13 cellular contexts compared by ENCODE assay signal in the genomic region with DNA sequence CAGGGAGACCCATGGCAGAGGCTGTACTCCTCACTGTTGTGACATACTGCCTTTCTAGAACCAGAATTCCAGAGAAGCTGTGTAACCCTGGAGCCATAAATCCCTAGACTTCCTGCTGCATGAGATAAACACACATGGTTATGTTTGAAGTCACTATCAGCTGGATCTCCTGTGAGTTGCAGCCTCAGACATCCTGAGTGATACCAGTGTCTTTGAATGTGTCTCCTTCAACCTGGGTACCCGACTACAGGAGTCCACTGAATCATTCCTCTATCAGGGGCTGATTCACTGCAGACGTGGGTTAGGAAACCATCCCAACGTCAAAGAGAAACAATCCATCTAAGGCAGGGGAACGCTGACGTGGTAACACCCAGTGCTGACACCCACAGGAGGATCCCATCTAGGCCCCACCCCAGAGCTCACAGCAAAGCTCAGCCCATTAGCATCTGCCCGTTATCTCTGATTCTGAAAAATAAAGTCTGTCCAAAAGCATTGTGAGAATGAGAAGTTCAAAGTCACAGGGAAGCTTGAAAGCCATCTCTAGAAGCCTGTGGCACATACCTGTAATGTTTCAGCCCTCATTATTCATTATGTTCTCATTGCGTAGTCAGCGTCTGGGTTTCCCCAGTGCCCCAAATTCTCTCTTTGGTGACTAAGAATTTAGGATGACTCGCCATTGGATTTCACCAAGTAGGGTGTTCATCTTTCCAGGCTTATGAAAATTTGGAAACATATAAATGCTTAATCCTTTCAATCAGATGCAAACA. TPM values are rescaled to one million over a fixed set of nuclear protein-coding genes. Genes with fewer than 3 reads are reported as not detected.
A peak's percentile ranks its signal among the peaks of the same experiment; 100 is the strongest.
DNase-seq lines count a peak whose midpoint lies in the region; ATAC-seq and TF ChIP-seq lines count a peak whose summit lies in the region.
"Had no signal": no experiment of that assay in that cellular context is flagged by ENCODE, and none has a peak within 500 bp of the region (broad histone marks: within the 10 kb centered on the region; RNA-seq: fewer than 3 reads in every experiment).

No MANE protein-coding gene starts in this region.

- H3K27me3 ChIP-seq in Karpas-422 (ENCODE audit: low read length), result 0 out of 2 replicates have a peak, but pooled peaks cover 2% of the 10 kb centered on the region
- H3K27me3 ChIP-seq: dorsolateral prefrontal cortex had no signal

- H3K4me1 ChIP-seq in Karpas-422 (ENCODE audit: low read length), result no peaks in the 10 kb centered on the region

- no peak for TF ChIP-seq CTCF in fibroblast of villous mesenchyme (IDR thresholded peaks at IDR 0.05; ENCODE audit: insufficient read depth, low read depth, low read length)
- no peak for TF ChIP-seq CTCF in GM13976 (IDR thresholded peaks at IDR 0.05; ENCODE audit: borderline replicate concordance, control extremely low read depth, extremely low read depth, insufficient read depth, missing control alignments)

- H4K20me1 ChIP-seq in Karpas-422 (ENCODE audit: insufficient read depth, low read depth, low read length), result no peaks in the 10 kb centered on the region

- H3K4me2 ChIP-seq in Karpas-422 (ENCODE audit: low read depth, low read length, poor library complexity, severe bottlenecking), result no peak overlapping the region

- H3K9me2 ChIP-seq in Karpas-422 (replicated peaks; ENCODE audit: insufficient read depth, low read length), result no peaks in the 10 kb centered on the region

- peak in 1 of 2 donors; percentile 9 for DNase-seq in activated naive CD4-positive, alpha-beta T cell treated with anti-CD3 and anti-CD28 coated beads, Interleukin-2, amount 50 U/mL, for 72 hours (ENCODE audit: low spot score in 2 of 2)
- no peak for DNase-seq in activated naive CD4-positive, alpha-beta T cell treated with Interleukin-2 at 50 U/mL for 16 hours
- DNase-seq in SK-N-MC (ENCODE audit: low read depth, low spot score) (no peak), fibroblast of villous mesenchyme (ENCODE audit: low read depth) (peak; percentile 100), Karpas-422 (no peak), GM13976 (ENCODE audit: low spot score) (no peak), NCI-H2029 treated with DMSO at 0.1 percent for 48 hours (lab: John Stamatoyannopoulos, UW) (no peak)
- DNase-seq in stimulated activated effector memory CD8-positive, alpha-beta T cell treated with anti-CD3 and anti-CD28 coated beads, Interleukin-12 subunit alpha, Interleukin-12 subunit beta, amount 100 ng/mL, for 72 hours (ENCODE audit: low spot score in 2 of 2), result no peak
- DNase-seq: C1 segment of cervical spinal cord, dorsolateral prefrontal cortex, left cardiac atrium, NCI-H69 had no signal

- no peaks in the 10 kb centered on the region for H3K36me3 Mint-ChIP-seq in activated naive CD4-positive, alpha-beta T cell treated with anti-CD3 and anti-CD28 coated beads, Interleukin-2, amount 50 U/mL, for 72 hours
- H3K36me3 Mint-ChIP-seq in stimulated activated effector memory CD8-positive, alpha-beta T cell treated with anti-CD3 and anti-CD28 coated beads, Interleukin-12 subunit alpha, Interleukin-12 subunit beta, amount 100 ng/mL, for 72 hours, result no peaks in the 10 kb centered on the region

- H3K36me3 ChIP-seq in SK-N-MC (ENCODE audit: insufficient read depth, low read length), result no peaks in the 10 kb centered on the region; the same call in 1 of the 2 replicates
- H3K36me3 ChIP-seq in Karpas-422 (ENCODE audit: insufficient read depth, low read length), result no peaks in the 10 kb centered on the region

- H3K27ac ChIP-seq in SK-N-MC, result peak overlapping the region; percentile 51
- H3K27ac ChIP-seq in Karpas-422 (ENCODE audit: low read length), result no peak overlapping the region
- H3K27ac ChIP-seq: dorsolateral prefrontal cortex had no signal

- H3K9me3 Mint-ChIP-seq in activated naive CD4-positive, alpha-beta T cell treated with anti-CD3 and anti-CD28 coated beads, Interleukin-2, amount 50 U/mL, for 72 hours, result no peaks in the 10 kb centered on the region
- peaks cover 10% of the 10 kb centered on the region for H3K9me3 Mint-ChIP-seq in stimulated activated effector memory CD8-positive, alpha-beta T cell treated with anti-CD3 and anti-CD28 coated beads, Interleukin-12 subunit alpha, Interleukin-12 subunit beta, amount 100 ng/mL, for 72 hours

- no peak overlapping the region; the same call in 1 of the 2 replicates for H2AFZ ChIP-seq in Karpas-422 (ENCODE audit: low read length)

- no peak overlapping the region for H3K4me3 ChIP-seq in SK-N-MC
- H3K4me3 ChIP-seq in fibroblast of villous mesenchyme (ENCODE audit: low read depth, low read length), result no peak overlapping the region
- H3K4me3 ChIP-seq in Karpas-422 (ENCODE audit: low read length), result no peak overlapping the region
- H3K4me3 ChIP-seq: dorsolateral prefrontal cortex had no signal

- H3K9ac ChIP-seq in SK-N-MC (ENCODE audit: insufficient read length), result peak overlapping the region; percentile 15
- no peak overlapping the region for H3K9ac ChIP-seq in Karpas-422 (ENCODE audit: low read length)

- H3K79me2 ChIP-seq in Karpas-422 (ENCODE audit: low read length), result no peaks in the 10 kb centered on the region

- ATAC-seq in activated naive CD4-positive, alpha-beta T cell treated with anti-CD3 and anti-CD28 coated beads, Interleukin-2, amount 50 U/mL, for 72 hours, result peak; percentile 80 to 84
- ATAC-seq in stimulated activated effector memory CD8-positive, alpha-beta T cell treated with anti-CD3 and anti-CD28 coated beads, Interleukin-12 subunit alpha, Interleukin-12 subunit beta, amount 100 ng/mL, for 72 hours, result peak; percentile 13

- no peak overlapping the region for H3K4me3 Mint-ChIP-seq in stimulated activated effector memory CD8-positive, alpha-beta T cell treated with anti-CD3 and anti-CD28 coated beads, Interleukin-12 subunit alpha, Interleukin-12 subunit beta, amount 100 ng/mL, for 72 hours
- H3K4me3 Mint-ChIP-seq: IgD-negative memory B cell had no signal

- H3K4me1 Mint-ChIP-seq in stimulated activated effector memory CD8-positive, alpha-beta T cell treated with anti-CD3 and anti-CD28 coated beads, Interleukin-12 subunit alpha, Interleukin-12 subunit beta, amount 100 ng/mL, for 72 hours, result no peaks in the 10 kb centered on the region
- H3K4me1 Mint-ChIP-seq: IgD-negative memory B cell had no signal

- in situ Hi-C loops in GM13976 (cut with MboI; ENCODE audit: low sequenced_read_pairs, unreplicated experiment), result loop anchor here (10.0 kb wide), 1 partner anchor 396 kb away; no protein-coding TSS in a partner anchor

- H3K9me3 ChIP-seq in SK-N-MC (ENCODE audit: low read depth, low read length), result no peaks in the 10 kb centered on the region
- no peaks in the 10 kb centered on the region for H3K9me3 ChIP-seq in Karpas-422 (ENCODE audit: low read length)

- H3K27ac Mint-ChIP-seq in activated naive CD4-positive, alpha-beta T cell treated with anti-CD3 and anti-CD28 coated beads, Interleukin-2, amount 50 U/mL, for 72 hours, result no peak overlapping the region
- no peak overlapping the region for H3K27ac Mint-ChIP-seq in stimulated activated effector memory CD8-positive, alpha-beta T cell treated with anti-CD3 and anti-CD28 coated beads, Interleukin-12 subunit alpha, Interleukin-12 subunit beta, amount 100 ng/mL, for 72 hours
- H3K27ac Mint-ChIP-seq: IgD-negative memory B cell had no signal

RNA-seq across cellular contexts. Expression of gene BASP1, which starts 36.3 kb away (rescaled TPM):
- under 1 TPM; 0.16 to 0.76 TPM for total RNA-seq in activated naive CD4-positive, alpha-beta T cell treated with anti-CD3 and anti-CD28 coated beads, Interleukin-2, amount 50 U/mL, for 72 hours
- 126 and 127 TPM in 2 replicates for total RNA-seq in fibroblast of villous mesenchyme
- total RNA-seq in Karpas-422 (2014; rRNA removed; shearing (Covaris generic); ENCODE audit: low replicate concordance), result 25.8 and 34.6 TPM in 2 replicates

Comparison
In these comparisons a context has a peak if more than half of its experiments do, and no peak if none do; other contexts are left out.
1. RNA of gene BASP1, which starts 36.3 kb away (total RNA-seq): 126 to 127 TPM in fibroblast of villous mesenchyme and 25.8 to 34.6 TPM in Karpas-422; 0.16 to 0.76 TPM in activated naive CD4-positive, alpha-beta T cell treated with anti-CD3 and anti-CD28 coated beads, Interleukin-2, amount 50 U/mL, for 72 hours; every median in the first group is over 10 times any median in the second.